In the genomic region with DNA sequence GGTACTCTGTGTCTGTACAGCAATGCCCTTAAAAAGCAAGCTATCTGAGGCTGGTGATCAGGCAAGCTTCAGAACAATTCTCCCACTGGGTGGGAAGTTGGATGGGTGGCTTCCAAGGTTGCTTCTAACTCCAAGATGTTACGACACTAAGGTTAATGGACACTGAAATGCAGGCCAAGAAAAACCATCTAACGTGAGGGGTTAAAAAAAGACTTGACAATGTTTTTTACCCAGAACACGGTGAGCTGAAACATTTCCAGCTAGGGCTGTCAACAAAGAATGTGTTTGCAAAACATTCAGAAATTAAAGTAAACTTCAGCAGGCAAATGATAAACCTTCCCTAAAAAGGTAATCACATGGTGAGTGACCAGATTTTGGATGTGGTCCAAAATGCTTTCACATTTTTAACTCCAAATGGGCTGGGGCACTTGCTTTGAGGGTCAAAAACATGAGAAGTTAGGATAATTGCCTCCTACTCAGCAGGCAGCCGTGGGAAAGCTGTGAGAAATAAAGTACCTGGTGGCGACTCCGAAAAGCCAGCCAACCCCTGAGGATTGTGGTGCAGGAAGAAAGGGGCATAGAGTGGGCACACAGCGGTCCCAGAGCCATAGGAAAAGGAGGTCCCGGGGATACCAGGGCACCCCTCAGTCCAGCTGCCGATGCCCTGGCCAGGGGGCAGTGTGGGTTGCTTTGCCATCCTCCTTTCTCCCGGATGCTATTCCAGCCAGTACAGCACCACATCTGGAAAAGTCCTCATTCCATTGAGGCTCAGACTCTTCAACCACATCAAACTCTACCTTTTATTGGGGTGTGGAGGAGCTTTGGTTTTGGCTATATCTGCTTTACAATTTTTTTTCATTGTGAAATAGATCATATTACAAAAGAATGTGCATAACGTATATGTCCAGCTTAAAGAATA, we compare ENCODE assay signal across 2 cellular contexts.
TF ChIP-seq lines count a peak whose summit lies in the region.

No MANE protein-coding gene starts in this region.

TF ChIP-seq in IMR-90, 13 proteins besides CTCF, POLR2A, EP300 and RAD21:
- TF ChIP-seq CEBPB (IDR thresholded peaks at IDR 0.05; ENCODE audit: low read depth, low read length) (no peak), RCOR1 (IDR thresholded peaks at IDR 0.05; ENCODE audit: insufficient replicate concordance, low read length) (no peak), MAFK (IDR thresholded peaks at IDR 0.05; ENCODE audit: low read depth, low read length) (no peak), MXI1 (IDR thresholded peaks at IDR 0.05; ENCODE audit: borderline replicate concordance, low read depth, low read length) (no peak), BHLHE40 (IDR thresholded peaks at IDR 0.05; ENCODE audit: low read depth, low read length) (no peak), CHD1 (IDR thresholded peaks at IDR 0.05; ENCODE audit: low read depth, low read length) (no peak), FOS (IDR thresholded peaks at IDR 0.05; ENCODE audit: low read depth, low read length) (no peak), NFE2L2 (IDR thresholded peaks at IDR 0.05; ENCODE audit: low read depth, low read length) (no peak)

TF ChIP-seq in K562, 482 proteins besides CTCF, POLR2A, EP300 and RAD21:
- TF ChIP-seq NFIC (IDR thresholded peaks at IDR 0.05) = peak; percentile 24; the same call in 1 of the 2 replicates
- no peak for TF ChIP-seq XRCC5 (IDR thresholded peaks at IDR 0.05; ENCODE audit: low read depth, low read length)
